ENCODE assay signal across 28 cellular contexts in the genomic region with DNA sequence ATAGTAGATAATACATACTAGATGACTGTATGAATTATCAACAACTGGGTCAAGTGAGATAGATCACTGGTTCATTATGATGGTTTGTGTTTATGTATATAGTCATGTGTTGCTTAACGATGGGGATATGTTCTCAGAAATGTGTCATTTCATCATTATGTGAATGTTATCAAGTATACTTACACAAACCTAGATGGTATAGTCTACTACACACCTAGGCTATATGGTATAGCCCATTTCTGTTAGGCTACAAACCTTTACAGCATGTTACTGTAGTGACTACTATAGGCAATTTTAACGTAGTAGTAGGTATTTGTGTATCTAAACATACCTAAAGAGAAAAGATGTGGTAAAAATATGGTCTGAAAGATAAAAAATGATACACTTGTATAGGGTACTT.
"Had no signal": no experiment of that assay in that cellular context is flagged by ENCODE, and none has a peak within 500 bp of the region (broad histone marks: within the 10 kb centered on the region; RNA-seq: fewer than 3 reads in every experiment).

No MANE protein-coding gene starts in this region.

- H3K4me3 ChIP-seq: stomach, suprapubic skin, testis, thoracic aorta, tibial artery, tibial nerve, transverse colon, upper lobe of left lung, upper lobe of right lung, uterus, vagina had no signal

- H3K27ac Mint-ChIP-seq: stimulated activated effector memory CD8-positive, alpha-beta T cell treated with anti-CD3 and anti-CD28 coated beads, Interleukin-12 subunit alpha, Interleukin-12 subunit beta, amount 100 ng/mL, for 72 hours; stimulated activated memory B cell treated with anti-CD40 and anti-IgM and Interleukin-4, amounts not matched to agents 10 μg/mL and 1 μg/mL and 100 μg/mL, for 72 hours; stimulated activated naive B cell treated with anti-CD40 and anti-IgM and Interleukin-4, amounts not matched to agents 10 μg/mL and 1 μg/mL and 100 μg/mL, for 72 hours; stimulated activated naive CD8-positive, alpha-beta T cell treated with anti-CD3 and anti-CD28 coated beads, Interleukin-15, amount 100 ng/mL, for 72 hours; stimulated activated naive CD8-positive, alpha-beta T cell treated with anti-CD3 and anti-CD28 coated beads, Interleukin-15, Interleukin-2, amounts not matched to agents 100 ng/mL and 50 ng/mL, for 24 hours had no signal

- H3K36me3 ChIP-seq: suprapubic skin, thoracic aorta, upper lobe of left lung, upper lobe of right lung, uterus, vagina had no signal

- H3K9me3 Mint-ChIP-seq: stimulated activated effector memory CD8-positive, alpha-beta T cell treated with anti-CD3 and anti-CD28 coated beads, Interleukin-12 subunit alpha, Interleukin-12 subunit beta, amount 100 ng/mL, for 72 hours; stimulated activated naive CD8-positive, alpha-beta T cell treated with anti-CD3 and anti-CD28 coated beads, Interleukin-15, amount 100 ng/mL, for 72 hours; stimulated activated naive CD8-positive, alpha-beta T cell treated with anti-CD3 and anti-CD28 coated beads, Interleukin-15, Interleukin-2, amounts not matched to agents 100 ng/mL and 50 ng/mL, for 24 hours; type B pancreatic cell had no signal

- H3K9me3 ChIP-seq: stomach, suprapubic skin, testis, thoracic aorta, tibial artery, transverse colon, upper lobe of left lung, upper lobe of right lung, uterus, vagina had no signal

- ATAC-seq: stimulated activated effector memory CD8-positive, alpha-beta T cell treated with anti-CD3 and anti-CD28 coated beads, Interleukin-12 subunit alpha, Interleukin-12 subunit beta, amount 100 ng/mL, for 72 hours; stimulated activated memory B cell treated with anti-CD40 and anti-IgM and Interleukin-4, amounts not matched to agents 10 μg/mL and 1 μg/mL and 100 μg/mL, for 72 hours; stimulated activated naive B cell treated with anti-CD40 and anti-IgM and Interleukin-4, amounts not matched to agents 10 μg/mL and 1 μg/mL and 100 μg/mL, for 72 hours; stimulated activated naive CD8-positive, alpha-beta T cell treated with anti-CD3 and anti-CD28 coated beads, Interleukin-15, amount 100 ng/mL, for 72 hours; stimulated activated naive CD8-positive, alpha-beta T cell treated with anti-CD3 and anti-CD28 coated beads, Interleukin-15, Interleukin-2, amounts not matched to agents 100 U/mL and 50 U/mL, for 24 hours; upper lobe of right lung had no signal

- H3K4me3 Mint-ChIP-seq: stimulated activated effector memory CD8-positive, alpha-beta T cell treated with anti-CD3 and anti-CD28 coated beads, Interleukin-12 subunit alpha, Interleukin-12 subunit beta, amount 100 ng/mL, for 72 hours; stimulated activated memory B cell treated with anti-CD40 and anti-IgM and Interleukin-4, amounts not matched to agents 10 μg/mL and 1 μg/mL and 100 μg/mL, for 72 hours; stimulated activated naive B cell treated with anti-CD40 and anti-IgM and Interleukin-4, amounts not matched to agents 10 μg/mL and 1 μg/mL and 100 μg/mL, for 72 hours; stimulated activated naive CD8-positive, alpha-beta T cell treated with anti-CD3 and anti-CD28 coated beads, Interleukin-15, amount 100 ng/mL, for 72 hours; stimulated activated naive CD8-positive, alpha-beta T cell treated with anti-CD3 and anti-CD28 coated beads, Interleukin-15, Interleukin-2, amounts not matched to agents 100 ng/mL and 50 ng/mL, for 24 hours; type B pancreatic cell had no signal

- DNase-seq: stimulated activated CD4-positive, alpha-beta T cell treated with anti-CD3 and anti-CD28 coated beads, Interleukin-2, amount 100 ng/mL, for 48 hours; stimulated activated CD4-positive, alpha-beta T cell treated with anti-CD3 and anti-CD28 coated beads, Interleukin-4, amount 100 ng/mL, for 1 hour; stimulated activated CD4-positive, alpha-beta T cell treated with anti-CD3 and anti-CD28 coated beads, Interleukin-4, amount 100 ng/mL, for 24 hours; stimulated activated CD4-positive, alpha-beta T cell treated with anti-CD3 and anti-CD28 coated beads, Interleukin-4, amount 100 ng/mL, for 4 hours; stimulated activated CD8-positive, alpha-beta memory T cell treated with anti-CD3 and anti-CD28 coated beads, Interleukin-4, amount 100 ng/mL, for 48 hours; stimulated activated naive B cell treated with anti-CD40 and anti-IgM and Interleukin-4, amounts not matched to agents 10 μg/mL and 1 μg/mL and 100 μg/mL, for 72 hours; stimulated activated naive CD4-positive, alpha-beta T cell; stimulated activated naive CD4-positive, alpha-beta T cell treated with Interleukin-2 at 50 U/mL for 16 hours; stimulated activated naive CD8-positive, alpha-beta T cell treated with anti-CD3 and anti-CD28 coated beads, Interleukin-15, amount 100 ng/mL, for 72 hours; stimulated activated naive CD8-positive, alpha-beta T cell treated with anti-CD3 and anti-CD28 coated beads, Interleukin-15, Interleukin-2, amounts not matched to agents 100 U/mL and 50 U/mL, for 24 hours; stomach; substantia nigra; testis; tibial artery; transverse colon; trophoblast cell; upper lobe of left lung; upper lobe of right lung; uterus had no signal

- H3K36me3 Mint-ChIP-seq: stimulated activated effector memory CD8-positive, alpha-beta T cell treated with anti-CD3 and anti-CD28 coated beads, Interleukin-12 subunit alpha, Interleukin-12 subunit beta, amount 100 ng/mL, for 72 hours had no signal

- H3K4me1 Mint-ChIP-seq: stimulated activated effector memory CD8-positive, alpha-beta T cell treated with anti-CD3 and anti-CD28 coated beads, Interleukin-12 subunit alpha, Interleukin-12 subunit beta, amount 100 ng/mL, for 72 hours; stimulated activated memory B cell treated with anti-CD40 and anti-IgM and Interleukin-4, amounts not matched to agents 10 μg/mL and 1 μg/mL and 100 μg/mL, for 72 hours; stimulated activated naive B cell treated with anti-CD40 and anti-IgM and Interleukin-4, amounts not matched to agents 10 μg/mL and 1 μg/mL and 100 μg/mL, for 72 hours; stimulated activated naive CD8-positive, alpha-beta T cell treated with anti-CD3 and anti-CD28 coated beads, Interleukin-15, amount 100 ng/mL, for 72 hours had no signal

- H3K27ac ChIP-seq: stomach, suprapubic skin, testis, thoracic aorta, tibial artery, tibial nerve, transverse colon, upper lobe of left lung, upper lobe of right lung, uterus, vagina had no signal

- FAIRE-seq: urothelium cell line had no signal

- H3K27me3 Mint-ChIP-seq: stimulated activated memory B cell treated with anti-CD40 and anti-IgM and Interleukin-4, amounts not matched to agents 10 μg/mL and 1 μg/mL and 100 μg/mL, for 72 hours; stimulated activated naive B cell treated with anti-CD40 and anti-IgM and Interleukin-4, amounts not matched to agents 10 μg/mL and 1 μg/mL and 100 μg/mL, for 72 hours; stimulated activated naive CD8-positive, alpha-beta T cell treated with anti-CD3 and anti-CD28 coated beads, Interleukin-15, amount 100 ng/mL, for 72 hours; stimulated activated naive CD8-positive, alpha-beta T cell treated with anti-CD3 and anti-CD28 coated beads, Interleukin-15, Interleukin-2, amounts not matched to agents 100 ng/mL and 50 ng/mL, for 24 hours; type B pancreatic cell had no signal

- H3K4me1 ChIP-seq: stomach, suprapubic skin, testis, tibial artery, tibial nerve, transverse colon, upper lobe of left lung, upper lobe of right lung, uterus, vagina had no signal

- H3K27me3 ChIP-seq: stomach, suprapubic skin, testis, tibial artery, tibial nerve, transverse colon, upper lobe of left lung, upper lobe of right lung, uterus, vagina had no signal
